1 cellular context compared by ENCODE assay signal in genomic region chr3:61725851-61726333, GRCh38.
TF ChIP-seq lines count a peak whose summit lies in the region.

No MANE protein-coding gene starts in this region.

TF ChIP-seq in GM12878, 131 proteins besides CTCF, POLR2A, EP300 and RAD21 (continued from another document):
- TF ChIP-seq, protein P1, sequence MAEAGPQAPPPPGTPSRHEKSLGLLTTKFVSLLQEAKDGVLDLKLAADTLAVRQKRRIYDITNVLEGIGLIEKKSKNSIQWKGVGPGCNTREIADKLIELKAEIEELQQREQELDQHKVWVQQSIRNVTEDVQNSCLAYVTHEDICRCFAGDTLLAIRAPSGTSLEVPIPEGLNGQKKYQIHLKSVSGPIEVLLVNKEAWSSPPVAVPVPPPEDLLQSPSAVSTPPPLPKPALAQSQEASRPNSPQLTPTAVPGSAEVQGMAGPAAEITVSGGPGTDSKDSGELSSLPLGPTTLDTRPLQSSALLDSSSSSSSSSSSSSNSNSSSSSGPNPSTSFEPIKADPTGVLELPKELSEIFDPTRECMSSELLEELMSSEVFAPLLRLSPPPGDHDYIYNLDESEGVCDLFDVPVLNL (IDR thresholded peaks at IDR 0.05; ENCODE audit: low read depth, low read length), result no peak
- TF ChIP-seq, protein P2, sequence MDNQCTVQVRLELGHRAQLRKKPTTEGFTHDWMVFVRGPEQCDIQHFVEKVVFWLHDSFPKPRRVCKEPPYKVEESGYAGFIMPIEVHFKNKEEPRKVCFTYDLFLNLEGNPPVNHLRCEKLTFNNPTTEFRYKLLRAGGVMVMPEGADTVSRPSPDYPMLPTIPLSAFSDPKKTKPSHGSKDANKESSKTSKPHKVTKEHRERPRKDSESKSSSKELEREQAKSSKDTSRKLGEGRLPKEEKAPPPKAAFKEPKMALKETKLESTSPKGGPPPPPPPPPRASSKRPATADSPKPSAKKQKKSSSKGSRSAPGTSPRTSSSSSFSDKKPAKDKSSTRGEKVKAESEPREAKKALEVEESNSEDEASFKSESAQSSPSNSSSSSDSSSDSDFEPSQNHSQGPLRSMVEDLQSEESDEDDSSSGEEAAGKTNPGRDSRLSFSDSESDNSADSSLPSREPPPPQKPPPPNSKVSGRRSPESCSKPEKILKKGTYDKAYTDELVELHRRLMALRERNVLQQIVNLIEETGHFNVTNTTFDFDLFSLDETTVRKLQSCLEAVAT (IDR thresholded peaks at IDR 0.05), result 0 out of 2 replicates have a peak, but pooled peaks have one; percentile 20
- TF ChIP-seq MTA2 (IDR thresholded peaks at IDR 0.05; ENCODE audit: low read depth) (0 out of 2 replicates have a peak, but pooled peaks have one; percentile 16), MEF2B (IDR thresholded peaks at IDR 0.05; ENCODE audit: partially characterized antibody, poor library complexity, severe bottlenecking) (no peak), NFYA (IDR thresholded peaks at IDR 0.05; ENCODE audit: borderline replicate concordance, low read depth, low read length) (no peak), HSF1 (IDR thresholded peaks at IDR 0.05; ENCODE audit: low read depth, low read length) (no peak), NR2F1 (conservative IDR thresholded peaks at IDR 0.05) (peak; percentile 73), ATF7 (IDR thresholded peaks at IDR 0.05; ENCODE audit: low read depth) (0 out of 2 replicates have a peak, but pooled peaks have one; percentile 10), GATAD2B (conservative IDR thresholded peaks at IDR 0.05; ENCODE audit: low read depth) (no peak), CEBPZ (IDR thresholded peaks at IDR 0.05; ENCODE audit: low read depth, low read length) (no peak)
